Comparison of ENCODE assay signal across 15 cellular contexts in genomic region chr11:83681944-83682644, GRCh38.
A peak's percentile ranks its signal among the peaks of the same experiment; 100 is the strongest.
DNase-seq lines count a peak whose midpoint lies in the region; ATAC-seq, FAIRE-seq and TF ChIP-seq lines count a peak whose summit lies in the region.
"Had no signal": no experiment of that assay in that cellular context is flagged by ENCODE, and none has a peak within 500 bp of the region (broad histone marks: within the 10 kb centered on the region; RNA-seq: fewer than 3 reads in every experiment).

No MANE protein-coding gene starts in this region.

- no peak for ATAC-seq in T-cell (replicated peaks in 1 of 4)
- ATAC-seq: activated naive CD8-positive, alpha-beta T cell treated with anti-CD3 and anti-CD28 coated beads, Interleukin-2, amount 50 U/mL, for 24 hours; naive thymus-derived CD8-positive, alpha-beta T cell had no signal

- POLR2A ChIA-PET in HEK293 (lab: Yijun Ruan, JAX) = interaction anchor here (0.5 kb wide), 1 partner anchor 781 kb away, joined by 3 read pairs; the partner anchor contains the start of gene DDIAS
- POLR2A ChIA-PET in T-cell (lab: Charles Lee) = no interaction called here

- dilution Hi-C loops in keratinocyte (cut with MboI; ENCODE audit: extremely low pct_ligation_motif_present, low sequenced_read_pairs) = no loop called here

- H3K9me3 ChIP-seq in HEK293 (ENCODE audit: control insufficient read depth, insufficient read depth, low read depth, low read length) (no peaks in the 10 kb centered on the region), SK-N-MC (ENCODE audit: low read depth, low read length) (no peaks in the 10 kb centered on the region), keratinocyte (ENCODE audit: control insufficient read depth, low read depth, low read length) (no peaks in the 10 kb centered on the region)

- no peaks in the 10 kb centered on the region for H3K36me3 Mint-ChIP-seq in T-cell
- no peaks in the 10 kb centered on the region for H3K36me3 Mint-ChIP-seq in activated T-helper 1 cell treated with anti-CD3 and anti-CD28 coated beads, Interleukin-12 subunit alpha, Interleukin-12 subunit beta, Interleukin-2, Interleukin-4 antibody, amounts not matched to agents 30 ng/mL and 10 ng/mL and 1 ng/mL, durations not matched to agents 14 hours and 24 hours and 36 hours (ENCODE audit: low read depth)
- H3K36me3 Mint-ChIP-seq: CD4-positive, CD25-positive, alpha-beta regulatory T cell; naive thymus-derived CD8-positive, alpha-beta T cell had no signal

- H3K9me3 Mint-ChIP-seq in T-cell = no peaks in the 10 kb centered on the region
- no peaks in the 10 kb centered on the region for H3K9me3 Mint-ChIP-seq in activated T-helper 1 cell treated with anti-CD3 and anti-CD28 coated beads, Interleukin-12 subunit alpha, Interleukin-12 subunit beta, Interleukin-2, Interleukin-4 antibody, amounts not matched to agents 30 ng/mL and 10 ng/mL and 1 ng/mL, durations not matched to agents 14 hours and 24 hours and 36 hours
- H3K9me3 Mint-ChIP-seq: activated naive CD8-positive, alpha-beta T cell treated with anti-CD3 and anti-CD28 coated beads, Interleukin-2, amount 50 U/mL, for 24 hours; dendritic cell treated with granulocyte-macrophage colony-stimulating factor and Interleukin-4, amounts not matched to agents 40 ng/mL and 50 ng/mL, for 4 days; naive thymus-derived CD8-positive, alpha-beta T cell had no signal

- FAIRE-seq in keratinocyte (lab: Jason Lieb, UNC) = no peak
- no peak for FAIRE-seq in D721Med (lab: Jason Lieb, UNC)
- FAIRE-seq: frontal cortex had no signal

- TF ChIP-seq CTCF in HEK293 (tag by site-specific recombination; IDR thresholded peaks at IDR 0.05) (no peak), keratinocyte (optimal IDR thresholded peaks at IDR 0.05 in 1 of 3, IDR thresholded peaks at IDR 0.05 in 1 of 3, conservative IDR thresholded peaks at IDR 0.05 in 1 of 3; ENCODE audit: extremely low read depth in 1 of 3, insufficient read depth in 2 of 3, low read length in 3 of 3) (no peak), D721Med (IDR thresholded peaks at IDR 0.05; ENCODE audit: insufficient read depth, missing control alignments) (no peak)

- intact Hi-C loops in activated T-helper 1 cell treated with anti-CD3 and anti-CD28 coated beads, Interleukin-12 subunit alpha, Interleukin-12 subunit beta, Interleukin-2, Interleukin-4 antibody, amounts not matched to agents 30 ng/mL and 10 ng/mL and 1 ng/mL, durations not matched to agents 14 hours and 24 hours and 36 hours (cut with micrococcal nuclease) = no loop called here

- H3K9ac ChIP-seq in SK-N-MC (ENCODE audit: insufficient read length) (no peak overlapping the region), keratinocyte (ENCODE audit: control insufficient read depth, extremely low read depth, insufficient read depth, low read length) (no peak overlapping the region)

- DNase-seq in SK-N-MC (ENCODE audit: low read depth, low spot score) (no peak), keratinocyte (ENCODE audit: low read depth, low spot score) (no peak), substantia nigra (lab: John Stamatoyannopoulos, UW) (peak in 1 of 49 donors; percentile 51), D721Med (ENCODE audit: insufficient read length, low spot score) (no peak), T-cell (no peak)
- no peak for DNase-seq in activated T-helper 1 cell treated with anti-CD3 and anti-CD28 coated beads, Interleukin-12 subunit alpha, Interleukin-12 subunit beta, Interleukin-2, Interleukin-4 antibody, amounts not matched to agents 30 ng/mL and 10 ng/mL and 1 ng/mL, durations not matched to agents 14 hours and 24 hours and 36 hours (ENCODE audit: low spot score)
- DNase-seq: activated naive CD8-positive, alpha-beta T cell treated with anti-CD3 and anti-CD28 coated beads, Interleukin-2, amount 50 U/mL, for 24 hours; activated T-cell treated with anti-CD3 and anti-CD28 coated beads, Interleukin-2, amount 50 U/mL, for 1 hour; CD4-positive, CD25-positive, alpha-beta regulatory T cell; naive thymus-derived CD8-positive, alpha-beta T cell; SW 1271 had no signal

- no peak overlapping the region for H2AFZ ChIP-seq in keratinocyte (ENCODE audit: control insufficient read depth, low read length)

- H3K27ac ChIP-seq in HEK293 (ENCODE audit: extremely low read depth, low read depth, low read length) (no peak overlapping the region), SK-N-MC (peak overlapping the region; percentile 30), keratinocyte (ENCODE audit: control insufficient read depth, insufficient read depth, low read length) (no peak overlapping the region), substantia nigra (ENCODE audit: low read depth, low read length, poor library complexity, severe bottlenecking) (peak overlapping the region; percentile 20)
- H3K27ac ChIP-seq: skin epidermis had no signal

- H3K36me3 ChIP-seq in HEK293 (ENCODE audit: control insufficient read depth in 2 of 2, insufficient read depth in 1 of 2, low read length in 2 of 2) = no peaks in the 10 kb centered on the region
- peaks cover 26% of the 10 kb centered on the region for H3K36me3 ChIP-seq in SK-N-MC (ENCODE audit: insufficient read depth, low read length)
- H3K36me3 ChIP-seq in keratinocyte (ENCODE audit: control insufficient read depth in 2 of 2, extremely low read depth in 1 of 2, insufficient read depth in 2 of 2, low read length in 2 of 2) = no peaks in the 10 kb centered on the region

- H3K27me3 ChIP-seq in keratinocyte (ENCODE audit: control insufficient read depth, extremely low read depth, insufficient read depth, low read length) = peaks cover 4% of the 10 kb centered on the region

- no peak overlapping the region for H3K27ac Mint-ChIP-seq in T-cell
- no peak overlapping the region for H3K27ac Mint-ChIP-seq in activated T-helper 1 cell treated with anti-CD3 and anti-CD28 coated beads, Interleukin-12 subunit alpha, Interleukin-12 subunit beta, Interleukin-2, Interleukin-4 antibody, amounts not matched to agents 30 ng/mL and 10 ng/mL and 1 ng/mL, durations not matched to agents 14 hours and 24 hours and 36 hours
- H3K27ac Mint-ChIP-seq: activated naive CD8-positive, alpha-beta T cell treated with anti-CD3 and anti-CD28 coated beads, Interleukin-2, amount 50 U/mL, for 24 hours; CD4-positive, CD25-positive, alpha-beta regulatory T cell; dendritic cell treated with granulocyte-macrophage colony-stimulating factor and Interleukin-4, amounts not matched to agents 40 ng/mL and 50 ng/mL, for 4 days; naive thymus-derived CD8-positive, alpha-beta T cell had no signal

- H3K4me3 ChIP-seq in HEK293 (ENCODE audit: low read depth, low read length) (peak overlapping the region; percentile 27), SK-N-MC (no peak overlapping the region), keratinocyte (ENCODE audit: control insufficient read depth in 2 of 3, extremely low read depth in 1 of 3, insufficient read depth in 2 of 3, low read depth in 1 of 3, low read length in 3 of 3) (no peak overlapping the region)

- H3K4me1 ChIP-seq in HEK293 (ENCODE audit: control insufficient read depth, insufficient read depth, low read length) (0 out of 2 replicates have a peak, but pooled peaks cover 2% of the 10 kb centered on the region), keratinocyte (ENCODE audit: control insufficient read depth, extremely low read depth, insufficient read depth, low read length) (no peaks in the 10 kb centered on the region)

- H3K27me3 Mint-ChIP-seq in T-cell = peaks cover 0 to 14% of the 10 kb centered on the region in 2 donors
- H3K27me3 Mint-ChIP-seq in activated T-helper 1 cell treated with anti-CD3 and anti-CD28 coated beads, Interleukin-12 subunit alpha, Interleukin-12 subunit beta, Interleukin-2, Interleukin-4 antibody, amounts not matched to agents 30 ng/mL and 10 ng/mL and 1 ng/mL, durations not matched to agents 14 hours and 24 hours and 36 hours (ENCODE audit: insufficient read depth) = peaks cover 3% of the 10 kb centered on the region
- H3K27me3 Mint-ChIP-seq: activated naive CD8-positive, alpha-beta T cell treated with anti-CD3 and anti-CD28 coated beads, Interleukin-2, amount 50 U/mL, for 24 hours; dendritic cell treated with granulocyte-macrophage colony-stimulating factor and Interleukin-4, amounts not matched to agents 40 ng/mL and 50 ng/mL, for 4 days had no signal

- H4K20me1 ChIP-seq in keratinocyte (ENCODE audit: control insufficient read depth, extremely low read depth, insufficient read depth, low read length) = no peaks in the 10 kb centered on the region

- H3K4me3 Mint-ChIP-seq in T-cell = no peak overlapping the region
- H3K4me3 Mint-ChIP-seq in activated T-helper 1 cell treated with anti-CD3 and anti-CD28 coated beads, Interleukin-12 subunit alpha, Interleukin-12 subunit beta, Interleukin-2, Interleukin-4 antibody, amounts not matched to agents 30 ng/mL and 10 ng/mL and 1 ng/mL, durations not matched to agents 14 hours and 24 hours and 36 hours = no peak overlapping the region
- H3K4me3 Mint-ChIP-seq: activated naive CD8-positive, alpha-beta T cell treated with anti-CD3 and anti-CD28 coated beads, Interleukin-2, amount 50 U/mL, for 24 hours; CD4-positive, CD25-positive, alpha-beta regulatory T cell; dendritic cell treated with granulocyte-macrophage colony-stimulating factor and Interleukin-4, amounts not matched to agents 40 ng/mL and 50 ng/mL, for 4 days; naive thymus-derived CD8-positive, alpha-beta T cell had no signal

- H3K4me1 Mint-ChIP-seq in T-cell = no peaks in the 10 kb centered on the region
- H3K4me1 Mint-ChIP-seq in activated T-helper 1 cell treated with anti-CD3 and anti-CD28 coated beads, Interleukin-12 subunit alpha, Interleukin-12 subunit beta, Interleukin-2, Interleukin-4 antibody, amounts not matched to agents 30 ng/mL and 10 ng/mL and 1 ng/mL, durations not matched to agents 14 hours and 24 hours and 36 hours (ENCODE audit: low read depth) = no peaks in the 10 kb centered on the region
- H3K4me1 Mint-ChIP-seq: activated naive CD8-positive, alpha-beta T cell treated with anti-CD3 and anti-CD28 coated beads, Interleukin-2, amount 50 U/mL, for 24 hours; CD4-positive, CD25-positive, alpha-beta regulatory T cell; naive thymus-derived CD8-positive, alpha-beta T cell had no signal

- H3K9me1 ChIP-seq in keratinocyte (ENCODE audit: control insufficient read depth, extremely low read depth, insufficient read depth, low read length) = no peaks in the 10 kb centered on the region

- no peaks in the 10 kb centered on the region for H3K79me2 ChIP-seq in keratinocyte (ENCODE audit: control insufficient read depth, insufficient read depth, low read length)

- CTCF ChIA-PET in HEK293 (lab: Yijun Ruan, JAX) (interaction anchor here (1.2 to 2.1 kb wide), 4 partner anchors 11 to 432 kb away, joined by 3 to 5 read pairs (median 4); no protein-coding TSS in a partner anchor), T-cell (lab: Charles Lee) (no interaction called here)

- H3K4me2 ChIP-seq in keratinocyte (ENCODE audit: control insufficient read depth, extremely low read depth, insufficient read depth, low read depth, low read length) = peak overlapping the region; percentile 1

Comparison
In these comparisons a context has a peak if more than half of its experiments do, and no peak if none do; other contexts are left out.
1. H3K27ac ChIP-seq: peak in SK-N-MC (single experiment) and substantia nigra (single experiment); none in HEK293 (single experiment) and keratinocyte (single experiment).